ENCODE assay signal across 1 cellular context in the genomic region with DNA sequence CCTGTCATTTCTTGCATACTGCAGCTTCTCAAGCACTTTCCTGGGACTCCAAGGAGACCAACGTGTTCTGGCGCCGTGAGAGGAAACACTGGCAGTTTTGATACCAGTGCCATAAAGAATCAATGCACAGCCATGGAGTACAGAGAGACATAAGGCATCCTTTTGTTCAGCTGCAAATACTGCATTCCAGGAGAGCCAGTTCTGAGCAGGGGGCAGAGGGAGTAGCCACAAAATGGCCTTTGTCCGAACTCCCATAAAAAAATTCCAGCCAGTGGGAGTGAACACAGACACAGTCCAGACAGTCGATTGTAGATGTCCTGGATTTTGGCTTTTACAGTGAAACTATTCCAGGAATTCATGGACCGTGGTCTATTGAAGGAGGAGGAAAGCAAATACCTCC.
A peak's percentile ranks its signal among the peaks of the same experiment; 100 is the strongest.
TF ChIP-seq lines count a peak whose summit lies in the region.

No MANE protein-coding gene starts in this region.

TF ChIP-seq in HepG2, 621 proteins besides CTCF, POLR2A, EP300 and RAD21 (continued from another document and continues in another):
- TF ChIP-seq, protein P1, sequence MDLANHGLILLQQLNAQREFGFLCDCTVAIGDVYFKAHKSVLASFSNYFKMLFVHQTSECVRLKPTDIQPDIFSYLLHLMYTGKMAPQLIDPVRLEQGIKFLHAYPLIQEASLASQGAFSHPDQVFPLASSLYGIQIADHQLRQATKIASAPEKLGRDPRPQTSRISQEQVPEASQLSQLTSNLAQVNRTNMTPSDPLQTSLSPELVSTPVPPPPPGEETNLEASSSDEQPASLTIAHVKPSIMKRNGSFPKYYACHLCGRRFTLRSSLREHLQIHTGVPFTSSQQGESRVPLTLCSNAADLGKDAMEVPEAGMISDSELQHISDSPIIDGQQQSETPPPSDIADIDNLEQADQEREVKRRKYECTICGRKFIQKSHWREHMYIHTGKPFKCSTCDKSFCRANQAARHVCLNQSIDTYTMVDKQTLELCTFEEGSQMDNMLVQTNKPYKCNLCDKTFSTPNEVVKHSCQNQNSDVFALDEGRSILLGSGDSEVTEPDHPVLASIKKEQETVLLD (CRISPR knock-in tag; IDR thresholded peaks at IDR 0.05; ENCODE audit: low read depth), result no peak
- TF ChIP-seq ZNF12 (CRISPR knock-in tag; IDR thresholded peaks at IDR 0.05) (no peak), PHF20 (CRISPR knock-in tag; IDR thresholded peaks at IDR 0.05) (no peak), XRCC5 (optimal IDR thresholded peaks at IDR 0.05; ENCODE audit: low read length) (peak; percentile 37), SOX5 (CRISPR knock-in tag; IDR thresholded peaks at IDR 0.05; ENCODE audit: borderline replicate concordance) (peak; percentile 76), KDM5B (CRISPR knock-in tag; IDR thresholded peaks at IDR 0.05; ENCODE audit: borderline replicate concordance) (no peak), SATB2 (CRISPR knock-in tag; IDR thresholded peaks at IDR 0.05) (no peak), SKI (IDR thresholded peaks at IDR 0.05; ENCODE audit: partially characterized antibody) (peak; percentile 20), ZFYVE20 (CRISPR knock-in tag; IDR thresholded peaks at IDR 0.05; ENCODE audit: borderline replicate concordance, low read depth) (no peak), SP2 (CRISPR knock-in tag; IDR thresholded peaks at IDR 0.05) (no peak), IKZF1 (IDR thresholded peaks at IDR 0.05) (no peak), ZNF20 (CRISPR knock-in tag; IDR thresholded peaks at IDR 0.05) (no peak), TBX2 (CRISPR knock-in tag; IDR thresholded peaks at IDR 0.05; ENCODE audit: borderline replicate concordance) (no peak), NFKBIZ (CRISPR knock-in tag; IDR thresholded peaks at IDR 0.05) (no peak), PRPF4 (IDR thresholded peaks at IDR 0.05; ENCODE audit: low read depth, low read length, poor library complexity, severe bottlenecking) (no peak), CBX2 (IDR thresholded peaks at IDR 0.05; ENCODE audit: low read depth, low read length) (no peak), CBX2 (CRISPR knock-in tag; IDR thresholded peaks at IDR 0.05; ENCODE audit: low read depth) (no peak)
- TF ChIP-seq, protein P2, sequence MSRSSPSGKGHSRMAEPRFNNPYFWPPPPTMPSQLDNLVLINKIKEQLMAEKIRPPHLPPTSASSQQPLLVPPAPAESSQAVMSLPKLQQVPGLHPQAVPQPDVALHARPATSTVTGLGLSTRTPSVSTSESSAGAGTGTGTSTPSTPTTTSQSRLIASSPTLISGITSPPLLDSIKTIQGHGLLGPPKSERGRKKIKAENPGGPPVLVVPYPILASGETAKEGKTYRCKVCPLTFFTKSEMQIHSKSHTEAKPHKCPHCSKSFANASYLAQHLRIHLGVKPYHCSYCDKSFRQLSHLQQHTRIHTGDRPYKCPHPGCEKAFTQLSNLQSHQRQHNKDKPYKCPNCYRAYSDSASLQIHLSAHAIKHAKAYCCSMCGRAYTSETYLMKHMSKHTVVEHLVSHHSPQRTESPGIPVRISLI (CRISPR knock-in tag; IDR thresholded peaks at IDR 0.05; ENCODE audit: borderline replicate concordance), result peak; percentile 87
- TF ChIP-seq, protein P3, sequence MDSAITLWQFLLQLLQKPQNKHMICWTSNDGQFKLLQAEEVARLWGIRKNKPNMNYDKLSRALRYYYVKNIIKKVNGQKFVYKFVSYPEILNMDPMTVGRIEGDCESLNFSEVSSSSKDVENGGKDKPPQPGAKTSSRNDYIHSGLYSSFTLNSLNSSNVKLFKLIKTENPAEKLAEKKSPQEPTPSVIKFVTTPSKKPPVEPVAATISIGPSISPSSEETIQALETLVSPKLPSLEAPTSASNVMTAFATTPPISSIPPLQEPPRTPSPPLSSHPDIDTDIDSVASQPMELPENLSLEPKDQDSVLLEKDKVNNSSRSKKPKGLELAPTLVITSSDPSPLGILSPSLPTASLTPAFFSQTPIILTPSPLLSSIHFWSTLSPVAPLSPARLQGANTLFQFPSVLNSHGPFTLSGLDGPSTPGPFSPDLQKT (CRISPR knock-in tag; IDR thresholded peaks at IDR 0.05; ENCODE audit: borderline replicate concordance), result no peak
- TF ChIP-seq, protein P4, sequence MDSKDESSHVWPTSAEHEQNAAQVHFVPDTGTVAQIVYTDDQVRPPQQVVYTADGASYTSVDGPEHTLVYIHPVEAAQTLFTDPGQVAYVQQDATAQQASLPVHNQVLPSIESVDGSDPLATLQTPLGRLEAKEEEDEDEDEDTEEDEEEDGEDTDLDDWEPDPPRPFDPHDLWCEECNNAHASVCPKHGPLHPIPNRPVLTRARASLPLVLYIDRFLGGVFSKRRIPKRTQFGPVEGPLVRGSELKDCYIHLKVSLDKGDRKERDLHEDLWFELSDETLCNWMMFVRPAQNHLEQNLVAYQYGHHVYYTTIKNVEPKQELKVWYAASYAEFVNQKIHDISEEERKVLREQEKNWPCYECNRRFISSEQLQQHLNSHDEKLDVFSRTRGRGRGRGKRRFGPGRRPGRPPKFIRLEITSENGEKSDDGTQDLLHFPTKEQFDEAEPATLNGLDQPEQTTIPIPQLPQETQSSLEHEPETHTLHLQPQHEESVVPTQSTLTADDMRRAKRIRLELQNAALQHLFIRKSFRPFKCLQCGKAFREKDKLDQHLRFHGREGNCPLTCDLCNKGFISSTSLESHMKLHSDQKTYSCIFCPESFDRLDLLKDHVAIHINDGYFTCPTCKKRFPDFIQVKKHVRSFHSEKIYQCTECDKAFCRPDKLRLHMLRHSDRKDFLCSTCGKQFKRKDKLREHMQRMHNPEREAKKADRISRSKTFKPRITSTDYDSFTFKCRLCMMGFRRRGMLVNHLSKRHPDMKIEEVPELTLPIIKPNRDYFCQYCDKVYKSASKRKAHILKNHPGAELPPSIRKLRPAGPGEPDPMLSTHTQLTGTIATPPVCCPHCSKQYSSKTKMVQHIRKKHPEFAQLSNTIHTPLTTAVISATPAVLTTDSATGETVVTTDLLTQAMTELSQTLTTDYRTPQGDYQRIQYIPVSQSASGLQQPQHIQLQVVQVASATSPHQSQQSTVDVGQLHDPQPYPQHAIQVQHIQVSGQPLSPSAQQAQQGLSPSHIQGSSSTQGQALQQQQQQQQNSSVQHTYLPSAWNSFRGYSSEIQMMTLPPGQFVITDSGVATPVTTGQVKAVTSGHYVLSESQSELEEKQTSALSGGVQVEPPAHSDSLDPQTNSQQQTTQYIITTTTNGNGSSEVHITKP (CRISPR knock-in tag; IDR thresholded peaks at IDR 0.05; ENCODE audit: low read depth), result no peak
- TF ChIP-seq, protein P5, sequence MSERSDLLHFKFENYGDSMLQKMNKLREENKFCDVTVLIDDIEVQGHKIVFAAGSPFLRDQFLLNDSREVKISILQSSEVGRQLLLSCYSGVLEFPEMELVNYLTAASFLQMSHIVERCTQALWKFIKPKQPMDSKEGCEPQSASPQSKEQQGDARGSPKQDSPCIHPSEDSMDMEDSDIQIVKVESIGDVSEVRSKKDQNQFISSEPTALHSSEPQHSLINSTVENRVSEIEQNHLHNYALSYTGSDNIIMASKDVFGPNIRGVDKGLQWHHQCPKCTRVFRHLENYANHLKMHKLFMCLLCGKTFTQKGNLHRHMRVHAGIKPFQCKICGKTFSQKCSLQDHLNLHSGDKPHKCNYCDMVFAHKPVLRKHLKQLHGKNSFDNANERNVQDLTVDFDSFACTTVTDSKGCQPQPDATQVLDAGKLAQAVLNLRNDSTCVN (CRISPR knock-in tag; IDR thresholded peaks at IDR 0.05; ENCODE audit: borderline replicate concordance), result no peak
- TF ChIP-seq, protein P6, sequence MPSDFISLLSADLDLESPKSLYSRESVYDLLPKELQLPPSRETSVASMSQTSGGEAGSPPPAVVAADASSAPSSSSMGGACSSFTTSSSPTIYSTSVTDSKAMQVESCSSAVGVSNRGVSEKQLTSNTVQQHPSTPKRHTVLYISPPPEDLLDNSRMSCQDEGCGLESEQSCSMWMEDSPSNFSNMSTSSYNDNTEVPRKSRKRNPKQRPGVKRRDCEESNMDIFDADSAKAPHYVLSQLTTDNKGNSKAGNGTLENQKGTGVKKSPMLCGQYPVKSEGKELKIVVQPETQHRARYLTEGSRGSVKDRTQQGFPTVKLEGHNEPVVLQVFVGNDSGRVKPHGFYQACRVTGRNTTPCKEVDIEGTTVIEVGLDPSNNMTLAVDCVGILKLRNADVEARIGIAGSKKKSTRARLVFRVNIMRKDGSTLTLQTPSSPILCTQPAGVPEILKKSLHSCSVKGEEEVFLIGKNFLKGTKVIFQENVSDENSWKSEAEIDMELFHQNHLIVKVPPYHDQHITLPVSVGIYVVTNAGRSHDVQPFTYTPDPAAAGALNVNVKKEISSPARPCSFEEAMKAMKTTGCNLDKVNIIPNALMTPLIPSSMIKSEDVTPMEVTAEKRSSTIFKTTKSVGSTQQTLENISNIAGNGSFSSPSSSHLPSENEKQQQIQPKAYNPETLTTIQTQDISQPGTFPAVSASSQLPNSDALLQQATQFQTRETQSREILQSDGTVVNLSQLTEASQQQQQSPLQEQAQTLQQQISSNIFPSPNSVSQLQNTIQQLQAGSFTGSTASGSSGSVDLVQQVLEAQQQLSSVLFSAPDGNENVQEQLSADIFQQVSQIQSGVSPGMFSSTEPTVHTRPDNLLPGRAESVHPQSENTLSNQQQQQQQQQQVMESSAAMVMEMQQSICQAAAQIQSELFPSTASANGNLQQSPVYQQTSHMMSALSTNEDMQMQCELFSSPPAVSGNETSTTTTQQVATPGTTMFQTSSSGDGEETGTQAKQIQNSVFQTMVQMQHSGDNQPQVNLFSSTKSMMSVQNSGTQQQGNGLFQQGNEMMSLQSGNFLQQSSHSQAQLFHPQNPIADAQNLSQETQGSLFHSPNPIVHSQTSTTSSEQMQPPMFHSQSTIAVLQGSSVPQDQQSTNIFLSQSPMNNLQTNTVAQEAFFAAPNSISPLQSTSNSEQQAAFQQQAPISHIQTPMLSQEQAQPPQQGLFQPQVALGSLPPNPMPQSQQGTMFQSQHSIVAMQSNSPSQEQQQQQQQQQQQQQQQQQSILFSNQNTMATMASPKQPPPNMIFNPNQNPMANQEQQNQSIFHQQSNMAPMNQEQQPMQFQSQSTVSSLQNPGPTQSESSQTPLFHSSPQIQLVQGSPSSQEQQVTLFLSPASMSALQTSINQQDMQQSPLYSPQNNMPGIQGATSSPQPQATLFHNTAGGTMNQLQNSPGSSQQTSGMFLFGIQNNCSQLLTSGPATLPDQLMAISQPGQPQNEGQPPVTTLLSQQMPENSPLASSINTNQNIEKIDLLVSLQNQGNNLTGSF (CRISPR knock-in tag; IDR thresholded peaks at IDR 0.05), result no peak
- TF ChIP-seq, protein P7, sequence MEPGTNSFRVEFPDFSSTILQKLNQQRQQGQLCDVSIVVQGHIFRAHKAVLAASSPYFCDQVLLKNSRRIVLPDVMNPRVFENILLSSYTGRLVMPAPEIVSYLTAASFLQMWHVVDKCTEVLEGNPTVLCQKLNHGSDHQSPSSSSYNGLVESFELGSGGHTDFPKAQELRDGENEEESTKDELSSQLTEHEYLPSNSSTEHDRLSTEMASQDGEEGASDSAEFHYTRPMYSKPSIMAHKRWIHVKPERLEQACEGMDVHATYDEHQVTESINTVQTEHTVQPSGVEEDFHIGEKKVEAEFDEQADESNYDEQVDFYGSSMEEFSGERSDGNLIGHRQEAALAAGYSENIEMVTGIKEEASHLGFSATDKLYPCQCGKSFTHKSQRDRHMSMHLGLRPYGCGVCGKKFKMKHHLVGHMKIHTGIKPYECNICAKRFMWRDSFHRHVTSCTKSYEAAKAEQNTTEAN (CRISPR knock-in tag; conservative IDR thresholded peaks at IDR 0.05), result no peak
- TF ChIP-seq, protein P8, sequence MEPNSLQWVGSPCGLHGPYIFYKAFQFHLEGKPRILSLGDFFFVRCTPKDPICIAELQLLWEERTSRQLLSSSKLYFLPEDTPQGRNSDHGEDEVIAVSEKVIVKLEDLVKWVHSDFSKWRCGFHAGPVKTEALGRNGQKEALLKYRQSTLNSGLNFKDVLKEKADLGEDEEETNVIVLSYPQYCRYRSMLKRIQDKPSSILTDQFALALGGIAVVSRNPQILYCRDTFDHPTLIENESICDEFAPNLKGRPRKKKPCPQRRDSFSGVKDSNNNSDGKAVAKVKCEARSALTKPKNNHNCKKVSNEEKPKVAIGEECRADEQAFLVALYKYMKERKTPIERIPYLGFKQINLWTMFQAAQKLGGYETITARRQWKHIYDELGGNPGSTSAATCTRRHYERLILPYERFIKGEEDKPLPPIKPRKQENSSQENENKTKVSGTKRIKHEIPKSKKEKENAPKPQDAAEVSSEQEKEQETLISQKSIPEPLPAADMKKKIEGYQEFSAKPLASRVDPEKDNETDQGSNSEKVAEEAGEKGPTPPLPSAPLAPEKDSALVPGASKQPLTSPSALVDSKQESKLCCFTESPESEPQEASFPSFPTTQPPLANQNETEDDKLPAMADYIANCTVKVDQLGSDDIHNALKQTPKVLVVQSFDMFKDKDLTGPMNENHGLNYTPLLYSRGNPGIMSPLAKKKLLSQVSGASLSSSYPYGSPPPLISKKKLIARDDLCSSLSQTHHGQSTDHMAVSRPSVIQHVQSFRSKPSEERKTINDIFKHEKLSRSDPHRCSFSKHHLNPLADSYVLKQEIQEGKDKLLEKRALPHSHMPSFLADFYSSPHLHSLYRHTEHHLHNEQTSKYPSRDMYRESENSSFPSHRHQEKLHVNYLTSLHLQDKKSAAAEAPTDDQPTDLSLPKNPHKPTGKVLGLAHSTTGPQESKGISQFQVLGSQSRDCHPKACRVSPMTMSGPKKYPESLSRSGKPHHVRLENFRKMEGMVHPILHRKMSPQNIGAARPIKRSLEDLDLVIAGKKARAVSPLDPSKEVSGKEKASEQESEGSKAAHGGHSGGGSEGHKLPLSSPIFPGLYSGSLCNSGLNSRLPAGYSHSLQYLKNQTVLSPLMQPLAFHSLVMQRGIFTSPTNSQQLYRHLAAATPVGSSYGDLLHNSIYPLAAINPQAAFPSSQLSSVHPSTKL (CRISPR knock-in tag; IDR thresholded peaks at IDR 0.05), result 0 out of 2 replicates have a peak, but pooled peaks have one; percentile 7
- TF ChIP-seq, protein P9, sequence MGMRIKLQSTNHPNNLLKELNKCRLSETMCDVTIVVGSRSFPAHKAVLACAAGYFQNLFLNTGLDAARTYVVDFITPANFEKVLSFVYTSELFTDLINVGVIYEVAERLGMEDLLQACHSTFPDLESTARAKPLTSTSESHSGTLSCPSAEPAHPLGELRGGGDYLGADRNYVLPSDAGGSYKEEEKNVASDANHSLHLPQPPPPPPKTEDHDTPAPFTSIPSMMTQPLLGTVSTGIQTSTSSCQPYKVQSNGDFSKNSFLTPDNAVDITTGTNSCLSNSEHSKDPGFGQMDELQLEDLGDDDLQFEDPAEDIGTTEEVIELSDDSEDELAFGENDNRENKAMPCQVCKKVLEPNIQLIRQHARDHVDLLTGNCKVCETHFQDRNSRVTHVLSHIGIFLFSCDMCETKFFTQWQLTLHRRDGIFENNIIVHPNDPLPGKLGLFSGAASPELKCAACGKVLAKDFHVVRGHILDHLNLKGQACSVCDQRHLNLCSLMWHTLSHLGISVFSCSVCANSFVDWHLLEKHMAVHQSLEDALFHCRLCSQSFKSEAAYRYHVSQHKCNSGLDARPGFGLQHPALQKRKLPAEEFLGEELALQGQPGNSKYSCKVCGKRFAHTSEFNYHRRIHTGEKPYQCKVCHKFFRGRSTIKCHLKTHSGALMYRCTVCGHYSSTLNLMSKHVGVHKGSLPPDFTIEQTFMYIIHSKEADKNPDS (CRISPR knock-in tag; IDR thresholded peaks at IDR 0.05), result no peak
